ENCODE assay signal across 18 cellular contexts in the genomic region with DNA sequence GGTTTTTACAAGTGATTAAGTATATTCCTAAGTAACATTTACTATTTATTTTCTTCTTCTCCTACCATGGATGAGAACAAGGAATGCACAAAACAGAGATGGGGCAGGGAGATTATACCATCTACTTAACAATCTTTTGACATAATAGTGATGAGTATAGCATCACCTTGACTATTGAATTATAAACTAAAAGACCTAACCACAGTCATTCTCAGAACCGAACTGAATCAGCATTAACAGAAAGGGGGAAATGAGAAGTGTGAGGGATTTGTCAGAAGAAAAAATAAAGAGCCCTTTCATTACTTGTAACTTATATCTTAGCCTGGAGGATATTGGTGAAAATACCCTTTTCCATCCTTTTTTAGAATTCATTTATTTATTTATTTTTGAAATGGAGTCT. TPM values are rescaled to one million over a fixed set of nuclear protein-coding genes. Genes with fewer than 3 reads are reported as not detected.
DNase-seq lines count a peak whose midpoint lies in the region; ATAC-seq and TF ChIP-seq lines count a peak whose summit lies in the region.
"Had no signal": no experiment of that assay in that cellular context is flagged by ENCODE, and none has a peak within 500 bp of the region (broad histone marks: within the 10 kb centered on the region; RNA-seq: fewer than 3 reads in every experiment).

No MANE protein-coding gene starts in this region.

- H3K27me3 Mint-ChIP-seq in activated naive CD4-positive, alpha-beta T cell treated with anti-CD3 and anti-CD28 coated beads for 36 hours (ENCODE audit: low read depth), result no peaks in the 10 kb centered on the region
- H3K27me3 Mint-ChIP-seq in activated T-helper 17 cell treated with anti-CD3 and anti-CD28 coated beads, Interleukin-2, amount 50 U/mL, for 72 hours, result peaks cover 29% of the 10 kb centered on the region
- H3K27me3 Mint-ChIP-seq in HFFc6 (ENCODE audit: insufficient read depth), result peaks cover 2% of the 10 kb centered on the region

- CTCF ChIA-PET in activated naive CD4-positive, alpha-beta T cell treated with anti-CD3 and anti-CD28 coated beads for 36 hours (lab: Charles Lee), result interaction anchor here (0.9 to 2.7 kb wide), 12 partner anchors 10 to 152 kb away, joined by 3 to 13 read pairs (median 4); no protein-coding TSS in a partner anchor

- peaks cover 15% of the 10 kb centered on the region for H3K4me1 Mint-ChIP-seq in activated naive CD4-positive, alpha-beta T cell treated with anti-CD3 and anti-CD28 coated beads for 36 hours (ENCODE audit: low read depth)
- H3K4me1 Mint-ChIP-seq in activated T-helper 17 cell treated with anti-CD3 and anti-CD28 coated beads, Interleukin-2, amount 50 U/mL, for 72 hours, result no peaks in the 10 kb centered on the region
- no peaks in the 10 kb centered on the region for H3K4me1 Mint-ChIP-seq in HFFc6 (ENCODE audit: low read depth)

- peaks cover 3 to 9% of the 10 kb centered on the region in 2 donors for H3K9me3 Mint-ChIP-seq in activated naive CD4-positive, alpha-beta T cell treated with anti-CD3 and anti-CD28 coated beads, Interleukin-2, amount 50 U/mL, for 72 hours
- H3K9me3 Mint-ChIP-seq in activated naive CD4-positive, alpha-beta T cell treated with anti-CD3 and anti-CD28 coated beads for 36 hours, result peaks cover 3% of the 10 kb centered on the region
- H3K9me3 Mint-ChIP-seq in activated T-helper 17 cell treated with anti-CD3 and anti-CD28 coated beads, Interleukin-2, amount 50 U/mL, for 72 hours, result no peaks in the 10 kb centered on the region
- H3K9me3 Mint-ChIP-seq in HFFc6, result no peaks in the 10 kb centered on the region

- ATAC-seq in activated naive CD4-positive, alpha-beta T cell treated with anti-CD3 and anti-CD28 coated beads, Interleukin-2, amount 50 U/mL, for 72 hours, result peak; percentile 61 to 92
- ATAC-seq in HG02870 (IDR thresholded peaks at IDR 0.05; ENCODE audit: unreplicated experiment), result peak; percentile 71
- peak; percentile 60 for ATAC-seq in activated T-helper 17 cell treated with anti-CD3 and anti-CD28 coated beads, Interleukin-2, amount 50 U/mL, for 72 hours (replicated peaks)
- no peak for ATAC-seq in HG02588 (IDR thresholded peaks at IDR 0.05; ENCODE audit: unreplicated experiment)
- ATAC-seq in left ventricle myocardium superior, result no peak

- intact Hi-C loops in activated naive CD4-positive, alpha-beta T cell treated with anti-CD3 and anti-CD28 coated beads for 36 hours (cut with micrococcal nuclease), result loop anchor here (1.0 to 5.0 kb wide), 5 partner anchors 30 to 111 kb away; partner anchors contain the start of gene FLT4
- intact Hi-C loops in left ventricle myocardium superior (cut with micrococcal nuclease), result no loop called here

- no peak for TF ChIP-seq CTCF in HFFc6 (IDR thresholded peaks at IDR 0.05)

- H3K36me3 Mint-ChIP-seq in activated naive CD4-positive, alpha-beta T cell treated with anti-CD3 and anti-CD28 coated beads, Interleukin-2, amount 50 U/mL, for 72 hours, result peaks cover 0 to 8% of the 10 kb centered on the region in 2 donors
- no peaks in the 10 kb centered on the region for H3K36me3 Mint-ChIP-seq in activated naive CD4-positive, alpha-beta T cell treated with anti-CD3 and anti-CD28 coated beads for 36 hours (ENCODE audit: low read depth)
- no peaks in the 10 kb centered on the region for H3K36me3 Mint-ChIP-seq in activated T-helper 17 cell treated with anti-CD3 and anti-CD28 coated beads, Interleukin-2, amount 50 U/mL, for 72 hours (ENCODE audit: low read depth)
- no peaks in the 10 kb centered on the region for H3K36me3 Mint-ChIP-seq in HFFc6 (ENCODE audit: low read depth)

- H3K4me3 Mint-ChIP-seq in activated naive CD4-positive, alpha-beta T cell treated with anti-CD3 and anti-CD28 coated beads for 36 hours, result no peak overlapping the region
- H3K4me3 Mint-ChIP-seq in activated T-helper 17 cell treated with anti-CD3 and anti-CD28 coated beads, Interleukin-2, amount 50 U/mL, for 72 hours, result no peak overlapping the region
- no peak overlapping the region for H3K4me3 Mint-ChIP-seq in HFFc6

- no peak for DNase-seq in activated naive CD4-positive, alpha-beta T cell treated with anti-CD3 and anti-CD28 coated beads, Interleukin-2, amount 50 U/mL, for 72 hours (ENCODE audit: low spot score in 2 of 2)
- no peak for DNase-seq in activated naive CD4-positive, alpha-beta T cell treated with anti-CD3 and anti-CD28 coated beads for 36 hours
- DNase-seq in HFFc6, result no peak
- DNase-seq in occipital lobe (lab: John Stamatoyannopoulos, UW), result no peak
- DNase-seq in left ventricle myocardium superior, result no peak
- DNase-seq: activated CD8-positive, alpha-beta memory T cell treated with anti-CD3 and anti-CD28 coated beads, Interleukin-2, amount 50 U/mL, for 48 hours; MV-4-11; spleen had no signal

- no peak overlapping the region for H3K27ac Mint-ChIP-seq in activated naive CD4-positive, alpha-beta T cell treated with anti-CD3 and anti-CD28 coated beads, Interleukin-2, amount 50 U/mL, for 72 hours
- no peak overlapping the region for H3K27ac Mint-ChIP-seq in activated naive CD4-positive, alpha-beta T cell treated with anti-CD3 and anti-CD28 coated beads for 36 hours
- H3K27ac Mint-ChIP-seq in activated T-helper 17 cell treated with anti-CD3 and anti-CD28 coated beads, Interleukin-2, amount 50 U/mL, for 72 hours, result no peak overlapping the region
- H3K27ac Mint-ChIP-seq in HFFc6, result no peak overlapping the region

RNA-seq across cellular contexts. Expression of gene OR2Y1, which starts 21.9 kb away (rescaled TPM):
- total RNA-seq in activated naive CD4-positive, alpha-beta T cell treated with anti-CD3 and anti-CD28 coated beads, Interleukin-2, amount 50 U/mL, for 72 hours, result not detected
- not detected for total RNA-seq in activated naive CD4-positive, alpha-beta T cell treated with anti-CD3 and anti-CD28 coated beads for 36 hours
- not detected for total RNA-seq in activated T-helper 17 cell treated with anti-CD3 and anti-CD28 coated beads, Interleukin-2, amount 50 U/mL, for 72 hours
- total RNA-seq in HFFc6 (2021; fragmentation: NEBNext Ultra II Directional; extraction: Animal tissue kit (Norgen Biotek cat#: 25700)), result not detected
- total RNA-seq in occipital lobe, result not detected
- not detected for total RNA-seq in left ventricle myocardium superior
- total RNA-seq: fibroblast of lung, K562, left lobe of liver, mononuclear cell, NCI-H460, renal cortical epithelial cell, spleen, temporal lobe had no signal

Comparison
In these comparisons a context has a peak if more than half of its experiments do, and no peak if none do; other contexts are left out.
1. ATAC-seq: peak in activated naive CD4-positive, alpha-beta T cell treated with anti-CD3 and anti-CD28 coated beads, Interleukin-2, amount 50 U/mL, for 72 hours (2 of 2), HG02870 (single experiment) and activated T-helper 17 cell treated with anti-CD3 and anti-CD28 coated beads, Interleukin-2, amount 50 U/mL, for 72 hours (single experiment); none in HG02588 (single experiment) and left ventricle myocardium superior (single experiment).